8 cellular contexts compared by ENCODE assay signal in genomic region chr12:31958601-31959000, GRCh38. TPM values are rescaled to one million over a fixed set of nuclear protein-coding genes. Genes with fewer than 3 reads are reported as not detected.
DNase-seq lines count a peak whose midpoint lies in the region; ATAC-seq and TF ChIP-seq lines count a peak whose summit lies in the region.

No MANE protein-coding gene starts in this region.

- peaks cover 74% of the 10 kb centered on the region for H3K4me1 Mint-ChIP-seq in activated B cell treated with CpG ODN at 0.5 μM for 24 hours
- peaks cover 77% of the 10 kb centered on the region for H3K4me1 Mint-ChIP-seq in stimulated activated memory B cell treated with anti-CD40 and anti-IgM and Interleukin-4, amounts not matched to agents 10 μg/mL and 1 μg/mL and 100 μg/mL, for 72 hours

- no peak for TF ChIP-seq CTCF in activated B cell treated with CpG ODN at 0.5 μM for 24 hours (IDR thresholded peaks at IDR 0.05)

- H3K27ac Mint-ChIP-seq in activated B cell treated with CpG ODN at 0.5 μM for 24 hours, result peak overlapping the region; percentile 99
- H3K27ac Mint-ChIP-seq in stimulated activated memory B cell treated with anti-CD40 and anti-IgM and Interleukin-4, amounts not matched to agents 10 μg/mL and 1 μg/mL and 100 μg/mL, for 72 hours, result peak overlapping the region; percentile 99

- H3K27me3 Mint-ChIP-seq in activated B cell treated with CpG ODN at 0.5 μM for 24 hours, result no peaks in the 10 kb centered on the region
- no peaks in the 10 kb centered on the region for H3K27me3 Mint-ChIP-seq in stimulated activated memory B cell treated with anti-CD40 and anti-IgM and Interleukin-4, amounts not matched to agents 10 μg/mL and 1 μg/mL and 100 μg/mL, for 72 hours

- peaks cover 3% of the 10 kb centered on the region for H3K36me3 ChIP-seq in iPS-15b (ENCODE audit: control insufficient read depth, insufficient read depth, low read length)

- H3K9ac ChIP-seq in iPS-15b (ENCODE audit: low read depth, low read length), result no peak overlapping the region

- H3K9me3 Mint-ChIP-seq in activated B cell treated with CpG ODN at 0.5 μM for 24 hours, result peaks cover 3% of the 10 kb centered on the region
- H3K9me3 Mint-ChIP-seq in stimulated activated memory B cell treated with anti-CD40 and anti-IgM and Interleukin-4, amounts not matched to agents 10 μg/mL and 1 μg/mL and 100 μg/mL, for 72 hours, result peaks cover 6% of the 10 kb centered on the region

- H3K4me3 ChIP-seq in iPS-15b (ENCODE audit: low read depth, low read length), result peak overlapping the region; percentile 68

- POLR2A ChIA-PET in activated B cell treated with CpG ODN at 0.5 μM for 24 hours (lab: Charles Lee), result interaction anchor here (0.6 to 4.2 kb wide), 58 partner anchors 8 to 796 kb away, joined by 3 to 92 read pairs (median 5); partner anchors contain the start of genes AMN1 and ETFBKMT

- H3K27me3 ChIP-seq in iPS-15b (ENCODE audit: control insufficient read depth, insufficient read depth, low read length), result no peaks in the 10 kb centered on the region

- peak overlapping the region; percentile 97 for H3K4me3 Mint-ChIP-seq in activated B cell treated with CpG ODN at 0.5 μM for 24 hours
- peak overlapping the region; percentile 98 for H3K4me3 Mint-ChIP-seq in stimulated activated memory B cell treated with anti-CD40 and anti-IgM and Interleukin-4, amounts not matched to agents 10 μg/mL and 1 μg/mL and 100 μg/mL, for 72 hours

- DNase-seq in NCI-H146 treated with DMSO at 0.1 percent for 48 hours (lab: John Stamatoyannopoulos, UW; ENCODE audit: unreplicated experiment), result peak; percentile 54
- no peak for DNase-seq in NCI-H146 (lab: John Stamatoyannopoulos, UW)
- DNase-seq in activated B cell treated with CpG ODN at 0.5 μM for 24 hours, result no peak
- DNase-seq in DMS53 treated with DMSO at 0.1 percent for 48 hours (lab: John Stamatoyannopoulos, UW; ENCODE audit: unreplicated experiment), result no peak

- peaks cover 48% of the 10 kb centered on the region for H3K36me3 Mint-ChIP-seq in activated B cell treated with CpG ODN at 0.5 μM for 24 hours (ENCODE audit: low read depth)
- peaks cover 57% of the 10 kb centered on the region for H3K36me3 Mint-ChIP-seq in stimulated activated memory B cell treated with anti-CD40 and anti-IgM and Interleukin-4, amounts not matched to agents 10 μg/mL and 1 μg/mL and 100 μg/mL, for 72 hours

- H3K9me3 ChIP-seq in iPS-15b (ENCODE audit: control insufficient read depth, insufficient read depth, low read length), result no peaks in the 10 kb centered on the region

- no peak for ATAC-seq in activated B cell treated with CpG ODN at 0.5 μM for 24 hours (ENCODE audit: low read depth)
- ATAC-seq in stimulated activated memory B cell treated with anti-CD40 and anti-IgM and Interleukin-4, amounts not matched to agents 10 μg/mL and 1 μg/mL and 100 μg/mL, for 72 hours, result no peak
- ATAC-seq in GM21447 (IDR thresholded peaks at IDR 0.05; ENCODE audit: unreplicated experiment), result no peak
- ATAC-seq in HG03432 (IDR thresholded peaks at IDR 0.05; ENCODE audit: unreplicated experiment), result no peak

- intact Hi-C loops in activated B cell treated with CpG ODN at 0.5 μM for 24 hours (cut with micrococcal nuclease), result loop anchor here (2.0 kb wide), 1 partner anchor 344 kb away; no protein-coding TSS in a partner anchor

- H3K4me1 ChIP-seq in iPS-15b (ENCODE audit: control insufficient read depth, insufficient read depth, low read length), result peaks cover 13% of the 10 kb centered on the region

- CTCF ChIA-PET in activated B cell treated with CpG ODN at 0.5 μM for 24 hours (lab: Charles Lee), result interaction anchor here (0.6 to 1.8 kb wide), 5 partner anchors 81 to 493 kb away, joined by 3 to 4 read pairs (median 3); no protein-coding TSS in a partner anchor

RNA-seq across cellular contexts. Expression of gene RESF1, which starts 0.6 kb away (rescaled TPM):
- total RNA-seq in activated B cell treated with CpG ODN at 0.5 μM for 24 hours, result 286 and 299 TPM in 2 replicates
